30 cellular contexts compared by ENCODE assay signal in genomic region chr6:117624869-117625481, GRCh38. TPM values are rescaled to one million over a fixed set of nuclear protein-coding genes. Genes with fewer than 3 reads are reported as not detected.
DNase-seq lines count a peak whose midpoint lies in the region; FAIRE-seq and TF ChIP-seq lines count a peak whose summit lies in the region.
"Had no signal": no experiment of that assay in that cellular context is flagged by ENCODE, and none has a peak within 500 bp of the region (broad histone marks: within the 10 kb centered on the region; RNA-seq: fewer than 3 reads in every experiment).

No MANE protein-coding gene starts in this region.

- intact Hi-C loops in ovary (cut with DNase I) = no loop called here

- H3K27ac ChIP-seq in ovary = no peak overlapping the region
- H3K27ac ChIP-seq: HL-60, neutrophil, tibial artery had no signal

- H3K9me3 ChIP-seq in ovary = peaks cover 0 to 3% of the 10 kb centered on the region in 2 donors
- H3K9me3 ChIP-seq: neutrophil, tibial artery had no signal

- H3K36me3 ChIP-seq in ovary = no peaks in the 10 kb centered on the region
- H3K36me3 ChIP-seq: neutrophil, tibial artery had no signal

- TF ChIP-seq EP300 in ovary (IDR thresholded peaks at IDR 0.05) = no peak

- peak; percentile 8 for DNase-seq in NCI-H1105 (lab: John Stamatoyannopoulos, UW)
- DNase-seq in NCI-H1105 treated with DMSO at 0.1 percent for 48 hours (lab: John Stamatoyannopoulos, UW) = no peak
- peak; percentile 12 for DNase-seq in NB4 (ENCODE audit: low read depth)
- peak; percentile 3 for DNase-seq in amniotic epithelial cell (ENCODE audit: low read depth)
- DNase-seq in ovary = no peak
- DNase-seq in KG1 (lab: John Stamatoyannopoulos, UW) = no peak
- no peak for DNase-seq in NCI-H446 treated with DMSO at 0.1 percent for 48 hours (lab: John Stamatoyannopoulos, UW)
- DNase-seq: activated CD4-positive, alpha-beta memory T cell treated with anti-CD3 and anti-CD28 coated beads, Interleukin-2, amount 10 ng/mL, durations not matched to agents 7 days and 5 days; activated CD4-positive, alpha-beta T cell treated with anti-CD3 and anti-CD28 coated beads for 1 hour; activated CD8-positive, alpha-beta memory T cell treated with anti-CD3 and anti-CD28 coated beads, Interleukin-2, amount 50 U/mL, for 4 hours; activated naive CD4-positive, alpha-beta T cell; Calu3; CD4-positive, CD25-positive, alpha-beta regulatory T cell; central memory CD4-positive, alpha-beta T cell; EL; foreskin fibroblast; H7; NCI-H1048; NCI-H1694 treated with DMSO at 0.1 percent for 48 hours; NCI-H774; Right ventricle myocardium superior; stimulated activated CD4-positive, alpha-beta T cell treated with anti-CD3 and anti-CD28 coated beads, Interleukin-15, amount 100 ng/mL, for 24 hours; stimulated activated CD4-positive, alpha-beta T cell treated with anti-CD3 and anti-CD28 coated beads, Interleukin-4, amount 100 ng/mL, for 4 hours; T-helper 17 cell; tibial artery had no signal

- no peak overlapping the region for H3K4me3 ChIP-seq in NB4 (ENCODE audit: low read depth, low read length)
- H3K4me3 ChIP-seq in ovary = no peak overlapping the region
- H3K4me3 ChIP-seq: tibial artery had no signal

- peak; percentile 83 for FAIRE-seq in G401.6 (lab: Jason Lieb, UNC)
- FAIRE-seq: GM12891, islet of Langerhans had no signal

- WGBS in ovary, 3 donors = 79 to 81% (median 81%) methylated on average over 1 of the region's 1 CpG

- no peaks in the 10 kb centered on the region for H3K27me3 ChIP-seq in ovary
- H3K27me3 ChIP-seq: neutrophil, tibial artery had no signal

- TF ChIP-seq POLR2A in NB4 (IDR thresholded peaks at IDR 0.05; ENCODE audit: extremely low read depth, insufficient read length) (no peak), ovary (IDR thresholded peaks at IDR 0.05) (no peak)

- H3K4me1 ChIP-seq in ovary (ENCODE audit: insufficient read depth) = no peaks in the 10 kb centered on the region
- H3K4me1 ChIP-seq: tibial artery had no signal

- no peak for TF ChIP-seq CTCF in NB4 (IDR thresholded peaks at IDR 0.05; ENCODE audit: low read depth, low read length)
- TF ChIP-seq CTCF in ovary (IDR thresholded peaks at IDR 0.05) = no peak

RNA-seq across cellular contexts. Expression of gene GOPC, which starts 22.7 kb away (rescaled TPM):
- 10 to 100 TPM; 19.2 to 27.6 (median 26.2) TPM for total RNA-seq in ovary
- polyA plus RNA-seq in ovary = 10 to 100 TPM; 17.0 to 23.4 TPM

RNA-seq across cellular contexts. Expression of gene NUS1, which starts 50.3 kb away (rescaled TPM):
- total RNA-seq in ovary = 10 to 100 TPM; 15.6 to 29.2 (median 25.6) TPM
- polyA plus RNA-seq in ovary = 10 to 100 TPM; 14.6 to 25.2 TPM

Comparison
In these comparisons a context has a peak if more than half of its experiments do, and no peak if none do; other contexts are left out.
1. DNase-seq: peak in NCI-H1105 (single experiment), NB4 (single experiment) and amniotic epithelial cell (single experiment); none in NCI-H1105 treated with DMSO at 0.1 percent for 48 hours (single experiment), ovary (0 of 5), KG1 (single experiment) and NCI-H446 treated with DMSO at 0.1 percent for 48 hours (single experiment).